ENCODE assay signal across 8 cellular contexts in genomic region chr9:15423328-15423985, GRCh38. TPM values are rescaled to one million over a fixed set of nuclear protein-coding genes. Genes with fewer than 3 reads are reported as not detected.
DNase-seq lines count a peak whose midpoint lies in the region; ATAC-seq and TF ChIP-seq lines count a peak whose summit lies in the region.

No MANE protein-coding gene starts in this region.

- H3K27me3 ChIP-seq in thymus (ENCODE audit: control insufficient read depth, insufficient read depth): no peaks in the 10 kb centered on the region

- H3K4me3 ChIP-seq in thymus (ENCODE audit: low read length): peak overlapping the region; percentile 83

- H3K27ac ChIP-seq in thymus (ENCODE audit: low read depth): no peak overlapping the region

- H3K9me3 ChIP-seq in thymus (ENCODE audit: control insufficient read depth): no peaks in the 10 kb centered on the region

- DNase-seq in NCI-H1105 treated with DMSO at 0.1 percent for 48 hours (lab: John Stamatoyannopoulos, UW) (peak; percentile 43), NCI-H1105 (lab: John Stamatoyannopoulos, UW) (no peak), NAMALWA (ENCODE audit: low spot score) (peak; percentile 65), astrocyte of the hippocampus (ENCODE audit: low read depth, low spot score) (peak; percentile 45), left colon (no peak), HEK293T (ENCODE audit: extremely low spot score) (no peak)

- WGBS in thymus: 10% methylated on average over 16 of the region's 16 CpGs

- POLR2A ChIA-PET in HEK293T (lab: Yijun Ruan, JAX): interaction anchor here (1.8 kb wide), 1 partner anchor 7 kb away, joined by 5 read pairs; no protein-coding TSS in a partner anchor

- peaks cover 12% of the 10 kb centered on the region for H3K36me3 ChIP-seq in thymus (ENCODE audit: control insufficient read depth, insufficient read depth)

- intact Hi-C loops in left colon (cut with DNase I, micrococcal nuclease): loop anchor here in 1 of 2 donors (5.0 kb wide), 1 partner anchor 211 kb away; no protein-coding TSS in a partner anchor

- peaks cover 4% of the 10 kb centered on the region for H3K4me1 ChIP-seq in thymus (ENCODE audit: control insufficient read depth, insufficient read depth, low read length)

- CTCF ChIA-PET in HEK293T (lab: Yijun Ruan, JAX): no interaction called here

- ATAC-seq in left colon (peak; percentile 13), HG02970 (IDR thresholded peaks at IDR 0.05; ENCODE audit: low FRiP score, unreplicated experiment) (no peak)

TF ChIP-seq in HEK293T, 16 proteins besides CTCF, POLR2A, EP300 and RAD21:
- no peak for TF ChIP-seq TARDBP (IDR thresholded peaks at IDR 0.05)
- no peak for TF ChIP-seq ZNF384 (IDR thresholded peaks at IDR 0.05)
- TF ChIP-seq L3MBTL2 (conservative IDR thresholded peaks at IDR 0.05): no peak
- TF ChIP-seq ELF4 (IDR thresholded peaks at IDR 0.05): no peak
- TF ChIP-seq FOXK2 (IDR thresholded peaks at IDR 0.05): no peak
- TF ChIP-seq, protein P1, sequence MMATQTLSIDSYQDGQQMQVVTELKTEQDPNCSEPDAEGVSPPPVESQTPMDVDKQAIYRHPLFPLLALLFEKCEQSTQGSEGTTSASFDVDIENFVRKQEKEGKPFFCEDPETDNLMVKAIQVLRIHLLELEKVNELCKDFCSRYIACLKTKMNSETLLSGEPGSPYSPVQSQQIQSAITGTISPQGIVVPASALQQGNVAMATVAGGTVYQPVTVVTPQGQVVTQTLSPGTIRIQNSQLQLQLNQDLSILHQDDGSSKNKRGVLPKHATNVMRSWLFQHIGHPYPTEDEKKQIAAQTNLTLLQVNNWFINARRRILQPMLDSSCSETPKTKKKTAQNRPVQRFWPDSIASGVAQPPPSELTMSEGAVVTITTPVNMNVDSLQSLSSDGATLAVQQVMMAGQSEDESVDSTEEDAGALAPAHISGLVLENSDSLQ (IDR thresholded peaks at IDR 0.05): no peak
- TF ChIP-seq CTBP1 (IDR thresholded peaks at IDR 0.05; ENCODE audit: borderline replicate concordance): no peak
- no peak for TF ChIP-seq HDGF (IDR thresholded peaks at IDR 0.05; ENCODE audit: borderline replicate concordance)
- no peak for TF ChIP-seq SUZ12 (IDR thresholded peaks at IDR 0.05)

RNA-seq across cellular contexts. Expression of gene SNAPC3, which starts 0.8 kb away (rescaled TPM):
- total RNA-seq in left colon: 10 to 100 TPM; 40.2 to 42.5 TPM
- 18.1 TPM for polyA plus RNA-seq in thymus

Comparison
In these comparisons a context has a peak if more than half of its experiments do, and no peak if none do; other contexts are left out.
1. DNase-seq: peak in NCI-H1105 treated with DMSO at 0.1 percent for 48 hours (single experiment), NAMALWA (single experiment) and astrocyte of the hippocampus (single experiment); none in NCI-H1105 (single experiment), left colon (0 of 2) and HEK293T (single experiment).